Comparison of ENCODE assay signal across 33 cellular contexts in the genomic region with DNA sequence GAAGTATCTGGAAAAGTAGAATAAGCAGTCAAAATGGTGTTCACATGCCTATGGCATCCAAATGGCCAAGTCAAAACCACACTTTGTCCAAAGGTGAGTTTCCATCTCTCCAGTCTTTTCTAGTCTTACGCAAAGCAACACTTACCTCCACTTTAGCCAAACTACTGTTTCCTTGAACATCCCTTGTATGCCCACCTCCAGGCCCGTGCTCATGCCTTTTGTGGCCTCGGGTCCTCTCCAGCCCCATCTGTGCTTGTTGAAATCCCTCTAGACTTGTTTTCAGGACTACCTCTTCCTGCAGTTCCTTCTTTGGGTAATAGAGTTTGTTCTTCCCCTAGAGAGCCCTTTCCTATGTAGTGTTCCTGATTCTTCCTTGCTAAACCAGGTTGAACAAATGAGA.
"Had no signal": no experiment of that assay in that cellular context is flagged by ENCODE, and none has a peak within 500 bp of the region (broad histone marks: within the 10 kb centered on the region; RNA-seq: fewer than 3 reads in every experiment).

No MANE protein-coding gene starts in this region.

- H3K9me3 ChIP-seq: adrenal gland, body of pancreas, colonic mucosa, gastrocnemius medialis had no signal

- H3K36me3 ChIP-seq: adrenal gland, colonic mucosa, gastrocnemius medialis had no signal

- H3K4me3 ChIP-seq: adrenal gland, body of pancreas, colonic mucosa, dorsolateral prefrontal cortex, gastrocnemius medialis had no signal

- H3K4me3 Mint-ChIP-seq: activated CD4-positive, alpha-beta memory T cell treated with anti-CD3 and anti-CD28 coated beads for 36 hours; activated CD4-positive, alpha-beta T cell treated with anti-CD3 and anti-CD28 coated beads for 36 hours; activated CD4-positive, alpha-beta T cell treated with anti-CD3 and anti-CD28 coated beads, Interleukin-2, amount 10 ng/mL, durations not matched to agents 24 days and 14 days; activated CD8-positive, alpha-beta memory T cell treated with anti-CD3 and anti-CD28 coated beads, Interleukin-2, amount 10 ng/mL, durations not matched to agents 7 days and 5 days; activated CD8-positive, alpha-beta T cell treated with anti-CD3 and anti-CD28 coated beads, Interleukin-2, amount 10 ng/mL, durations not matched to agents 7 days and 5 days; activated naive CD4-positive, alpha-beta T cell treated with anti-CD3 and anti-CD28 coated beads for 36 hours; activated naive CD4-positive, alpha-beta T cell treated with anti-CD3 and anti-CD28 coated beads, Interleukin-2, amount 50 U/mL, for 24 hours; activated naive CD8-positive, alpha-beta T cell treated with anti-CD3 and anti-CD28 coated beads for 36 hours; activated naive CD8-positive, alpha-beta T cell treated with anti-CD3 and anti-CD28 coated beads, Interleukin-2, amount 50 U/mL, for 24 hours; activated T-helper 1 cell treated with anti-CD3 and anti-CD28 coated beads, Interleukin-12 subunit alpha, Interleukin-12 subunit beta, Interleukin-2, Interleukin-4 antibody, amounts not matched to agents 30 ng/mL and 10 ng/mL and 1 ng/mL, durations not matched to agents 14 hours and 24 hours and 36 hours; dendritic cell treated with granulocyte-macrophage colony-stimulating factor and Interleukin-4, amounts not matched to agents 40 ng/mL and 50 ng/mL, for 4 days; endodermal cell had no signal

- H3K27me3 ChIP-seq: adrenal gland, body of pancreas, colonic mucosa, dorsolateral prefrontal cortex, foreskin keratinocyte, gastrocnemius medialis had no signal

- H3K9me3 Mint-ChIP-seq: activated CD4-positive, alpha-beta memory T cell treated with anti-CD3 and anti-CD28 coated beads for 36 hours; activated CD4-positive, alpha-beta T cell treated with anti-CD3 and anti-CD28 coated beads, Interleukin-2, amount 10 ng/mL, durations not matched to agents 24 days and 14 days; activated naive CD4-positive, alpha-beta T cell treated with anti-CD3 and anti-CD28 coated beads for 36 hours; activated naive CD4-positive, alpha-beta T cell treated with anti-CD3 and anti-CD28 coated beads, Interleukin-2, amount 50 U/mL, for 24 hours; activated naive CD8-positive, alpha-beta T cell treated with anti-CD3 and anti-CD28 coated beads for 36 hours; activated naive CD8-positive, alpha-beta T cell treated with anti-CD3 and anti-CD28 coated beads, Interleukin-2, amount 50 U/mL, for 24 hours; activated T-helper 1 cell treated with anti-CD3 and anti-CD28 coated beads, Interleukin-12 subunit alpha, Interleukin-12 subunit beta, Interleukin-2, Interleukin-4 antibody, amounts not matched to agents 30 ng/mL and 10 ng/mL and 1 ng/mL, durations not matched to agents 14 hours and 24 hours and 36 hours; activated T-helper 2 cell treated with anti-CD3 and anti-CD28 coated beads, Interferon-gamma antibody, Interleukin-2, Interleukin-4, amounts not matched to agents 10 μg/mL and 5 μg/mL and 100 μg/mL, durations not matched to agents 14 hours and 24 hours and 36 hours; dendritic cell treated with granulocyte-macrophage colony-stimulating factor and Interleukin-4, amounts not matched to agents 40 ng/mL and 50 ng/mL, for 4 days; endodermal cell had no signal

- H3K4me1 ChIP-seq: body of pancreas, colonic mucosa had no signal

- DNase-seq: activated CD4-positive, alpha-beta memory T cell treated with anti-CD3 and anti-CD28 coated beads for 36 hours; activated CD4-positive, alpha-beta T cell treated with anti-CD3 and anti-CD28 coated beads for 36 hours; activated CD4-positive, alpha-beta T cell treated with anti-CD3 and anti-CD28 coated beads, Interleukin-2, amount 10 ng/mL, durations not matched to agents 24 days and 14 days; activated CD4-positive, CD25-positive, alpha-beta regulatory T cell; activated CD4-positive, CD25-positive, alpha-beta regulatory T cell treated with anti-CD3 and anti-CD28 coated beads, Interleukin-2, amount 50 U/mL, for 72 hours; activated CD8-positive, alpha-beta memory T cell treated with anti-CD3 and anti-CD28 coated beads, Interleukin-2, amount 10 ng/mL, durations not matched to agents 7 days and 5 days; activated CD8-positive, alpha-beta memory T cell treated with anti-CD3 and anti-CD28 coated beads, Interleukin-2, amount 50 U/mL, for 4 hours; activated CD8-positive, alpha-beta T cell treated with anti-CD3 and anti-CD28 coated beads, Interleukin-2, amount 10 ng/mL, durations not matched to agents 7 days and 5 days; activated effector memory CD4-positive, alpha-beta T cell treated with anti-CD3 and anti-CD28 coated beads, Interleukin-2, amount 50 U/mL, for 16 hours; activated naive CD4-positive, alpha-beta T cell treated with anti-CD3 and anti-CD28 coated beads for 36 hours; activated naive CD8-positive, alpha-beta T cell treated with anti-CD3 and anti-CD28 coated beads for 36 hours; activated naive CD8-positive, alpha-beta T cell treated with anti-CD3 and anti-CD28 coated beads, Interleukin-2, amount 50 U/mL, for 24 hours; activated T-cell treated with anti-CD3 and anti-CD28 coated beads, Interleukin-2, amount 50 U/mL, for 1 hour; activated T-cell treated with anti-CD3 and anti-CD28 coated beads, Interleukin-2, amount 50 U/mL, for 48 hours; adrenal gland; amygdala; aorta; body of pancreas; central memory CD4-positive, alpha-beta T cell; cerebellar nuclear complex; colonic mucosa; dorsolateral prefrontal cortex; effector memory CD4-positive, alpha-beta T cell; endodermal cell; foreskin keratinocyte; gastrocnemius medialis; glutamatergic neuron; T-helper 2 cell had no signal

- H3K27me3 Mint-ChIP-seq: activated CD4-positive, alpha-beta memory T cell treated with anti-CD3 and anti-CD28 coated beads for 36 hours; activated CD4-positive, alpha-beta T cell treated with anti-CD3 and anti-CD28 coated beads for 36 hours; activated CD8-positive, alpha-beta memory T cell treated with anti-CD3 and anti-CD28 coated beads, Interleukin-2, amount 10 ng/mL, durations not matched to agents 7 days and 5 days; activated naive CD4-positive, alpha-beta T cell treated with anti-CD3 and anti-CD28 coated beads, Interleukin-2, amount 50 U/mL, for 24 hours; activated naive CD8-positive, alpha-beta T cell treated with anti-CD3 and anti-CD28 coated beads for 36 hours; activated naive CD8-positive, alpha-beta T cell treated with anti-CD3 and anti-CD28 coated beads, Interleukin-2, amount 50 U/mL, for 24 hours; dendritic cell treated with granulocyte-macrophage colony-stimulating factor and Interleukin-4, amounts not matched to agents 40 ng/mL and 50 ng/mL, for 4 days had no signal

- H3K36me3 Mint-ChIP-seq: activated CD4-positive, alpha-beta memory T cell treated with anti-CD3 and anti-CD28 coated beads for 36 hours; activated CD8-positive, alpha-beta memory T cell treated with anti-CD3 and anti-CD28 coated beads, Interleukin-2, amount 10 ng/mL, durations not matched to agents 7 days and 5 days; activated naive CD4-positive, alpha-beta T cell treated with anti-CD3 and anti-CD28 coated beads, Interleukin-2, amount 50 U/mL, for 24 hours; activated naive CD8-positive, alpha-beta T cell treated with anti-CD3 and anti-CD28 coated beads for 36 hours had no signal

- H3K27ac Mint-ChIP-seq: activated CD4-positive, alpha-beta memory T cell treated with anti-CD3 and anti-CD28 coated beads for 36 hours; activated CD4-positive, alpha-beta T cell treated with anti-CD3 and anti-CD28 coated beads for 36 hours; activated CD4-positive, alpha-beta T cell treated with anti-CD3 and anti-CD28 coated beads, Interleukin-2, amount 10 ng/mL, durations not matched to agents 24 days and 14 days; activated CD8-positive, alpha-beta memory T cell treated with anti-CD3 and anti-CD28 coated beads, Interleukin-2, amount 10 ng/mL, durations not matched to agents 7 days and 5 days; activated CD8-positive, alpha-beta T cell treated with anti-CD3 and anti-CD28 coated beads, Interleukin-2, amount 10 ng/mL, durations not matched to agents 7 days and 5 days; activated naive CD4-positive, alpha-beta T cell treated with anti-CD3 and anti-CD28 coated beads for 36 hours; activated naive CD4-positive, alpha-beta T cell treated with anti-CD3 and anti-CD28 coated beads, Interleukin-2, amount 50 U/mL, for 24 hours; activated naive CD8-positive, alpha-beta T cell treated with anti-CD3 and anti-CD28 coated beads for 36 hours; activated naive CD8-positive, alpha-beta T cell treated with anti-CD3 and anti-CD28 coated beads, Interleukin-2, amount 50 U/mL, for 24 hours; activated T-helper 1 cell treated with anti-CD3 and anti-CD28 coated beads, Interleukin-12 subunit alpha, Interleukin-12 subunit beta, Interleukin-2, Interleukin-4 antibody, amounts not matched to agents 30 ng/mL and 10 ng/mL and 1 ng/mL, durations not matched to agents 14 hours and 24 hours and 36 hours; activated T-helper 2 cell treated with anti-CD3 and anti-CD28 coated beads, Interferon-gamma antibody, Interleukin-2, Interleukin-4, amounts not matched to agents 10 μg/mL and 5 μg/mL and 100 μg/mL, durations not matched to agents 14 hours and 24 hours and 36 hours; dendritic cell treated with granulocyte-macrophage colony-stimulating factor and Interleukin-4, amounts not matched to agents 40 ng/mL and 50 ng/mL, for 4 days; endodermal cell had no signal

- ATAC-seq: activated CD4-positive, alpha-beta T cell treated with anti-CD3 and anti-CD28 coated beads for 36 hours; activated CD8-positive, alpha-beta memory T cell treated with anti-CD3 and anti-CD28 coated beads, Interleukin-2, amount 10 ng/mL, durations not matched to agents 7 days and 5 days; activated CD8-positive, alpha-beta T cell treated with anti-CD3 and anti-CD28 coated beads, Interleukin-2, amount 10 ng/mL, durations not matched to agents 7 days and 5 days; activated naive CD8-positive, alpha-beta T cell treated with anti-CD3 and anti-CD28 coated beads, Interleukin-2, amount 50 U/mL, for 24 hours; body of pancreas; esophagus mucosa; foreskin keratinocyte; gastrocnemius medialis had no signal

- H3K4me1 Mint-ChIP-seq: activated naive CD4-positive, alpha-beta T cell treated with anti-CD3 and anti-CD28 coated beads, Interleukin-2, amount 50 U/mL, for 24 hours had no signal

- H3K27ac ChIP-seq: adrenal gland, body of pancreas, colonic mucosa, foreskin keratinocyte, gastrocnemius medialis had no signal
